ENCODE assay signal across 1 cellular context in genomic region chr3:122391674-122392446, GRCh38.
TF ChIP-seq lines count a peak whose summit lies in the region.

No MANE protein-coding gene starts in this region.

TF ChIP-seq in liver, 16 proteins besides CTCF, POLR2A, EP300 and RAD21 (continued from another document):
- TF ChIP-seq ZBTB33 (IDR thresholded peaks at IDR 0.05) (peak; percentile 46), HNF4G (IDR thresholded peaks at IDR 0.05) (peak; percentile 81), TAF1 (conservative IDR thresholded peaks at IDR 0.05) (no peak), GABPA (IDR thresholded peaks at IDR 0.05 in 1 of 2, conservative IDR thresholded peaks at IDR 0.05 in 1 of 2) (no peak), HNF4A (conservative IDR thresholded peaks at IDR 0.05) (peak; percentile 90 to 93), RXRA (IDR thresholded peaks at IDR 0.05) (peak; percentile 65 to 76), ATF3 (IDR thresholded peaks at IDR 0.05) (no peak), YY1 (IDR thresholded peaks at IDR 0.05) (peak; percentile 40), JUND (IDR thresholded peaks at IDR 0.05) (peak in 1 of 2 donors; percentile 82), FOXA1 (IDR thresholded peaks at IDR 0.05) (no peak), MAX (IDR thresholded peaks at IDR 0.05) (peak; percentile 51), SP1 (IDR thresholded peaks at IDR 0.05) (peak; percentile 62)
